Comparison of ENCODE assay signal across 9 cellular contexts in the genomic region with DNA sequence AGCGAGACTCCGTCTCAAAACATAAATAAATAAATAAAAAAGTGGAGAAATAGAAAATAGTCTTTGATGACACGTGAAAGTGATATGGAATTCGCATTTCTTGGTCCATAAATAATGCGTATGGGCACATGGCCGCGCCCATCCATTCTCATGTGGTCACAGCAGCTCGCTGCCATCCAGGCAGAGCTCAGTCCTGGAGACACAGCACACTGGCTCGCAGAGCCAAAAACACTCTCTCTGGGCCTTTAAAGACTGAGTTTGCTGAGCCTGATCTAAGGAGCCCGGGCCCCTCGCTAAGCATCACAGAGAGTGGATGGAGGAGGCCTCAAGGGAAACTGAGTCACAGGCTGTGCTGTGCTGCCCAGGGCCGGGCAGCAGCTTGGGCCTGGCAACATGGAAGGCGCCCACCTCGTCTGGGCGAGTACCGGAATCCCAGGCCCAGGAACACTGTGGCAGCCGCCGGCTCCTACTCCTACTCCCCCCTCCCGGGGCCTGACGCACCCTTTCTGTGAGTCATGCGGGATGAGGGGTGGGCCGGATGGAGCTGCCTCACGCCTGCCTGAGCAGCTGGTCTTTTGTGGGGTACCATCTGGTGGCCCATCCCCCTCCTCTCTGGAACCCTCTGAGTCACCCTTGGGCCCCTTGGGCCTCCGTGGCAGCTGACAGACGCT. TPM values are rescaled to one million over a fixed set of nuclear protein-coding genes. Genes with fewer than 3 reads are reported as not detected.
DNase-seq lines count a peak whose midpoint lies in the region; ATAC-seq, FAIRE-seq and TF ChIP-seq lines count a peak whose summit lies in the region.
"Had no signal": no experiment of that assay in that cellular context is flagged by ENCODE, and none has a peak within 500 bp of the region (broad histone marks: within the 10 kb centered on the region; RNA-seq: fewer than 3 reads in every experiment).

No MANE protein-coding gene starts in this region.

- H3K4me1 Mint-ChIP-seq in astrocyte (ENCODE audit: low read depth, unreplicated experiment): no peaks in the 10 kb centered on the region

- H3K79me2 ChIP-seq in ACC112 (ENCODE audit: control insufficient read depth, insufficient read depth, low read length, unreplicated experiment) (no peaks in the 10 kb centered on the region), astrocyte (ENCODE audit: insufficient read depth, low read length) (no peaks in the 10 kb centered on the region), keratinocyte (ENCODE audit: control insufficient read depth, insufficient read depth, low read length) (no peaks in the 10 kb centered on the region)

- FAIRE-seq in astrocyte (lab: Jason Lieb, UNC) (no peak), keratinocyte (lab: Jason Lieb, UNC) (no peak)

- no peak overlapping the region for H3K4me3 Mint-ChIP-seq in astrocyte (ENCODE audit: unreplicated experiment)

- H2AFZ ChIP-seq in ACC112 (ENCODE audit: low read length, unreplicated experiment) (no peak overlapping the region), astrocyte (ENCODE audit: low read depth, low read length) (peak overlapping the region; percentile 83), keratinocyte (ENCODE audit: control insufficient read depth, low read length) (no peak overlapping the region)

- peak; percentile 97 for DNase-seq in HS-5 (ENCODE audit: low read depth)
- peak; percentile 91 for DNase-seq in astrocyte (ENCODE audit: low read depth)
- DNase-seq in keratinocyte (ENCODE audit: low read depth, low spot score): peak; percentile 36
- DNase-seq in right lobe of liver: no peak
- no peak for DNase-seq in cerebellar cortex (ENCODE audit: low spot score)
- DNase-seq in activated CD4-positive, CD25-positive, alpha-beta regulatory T cell (lab: John Stamatoyannopoulos, UW): no peak
- no peak for DNase-seq in effector memory CD4-positive, alpha-beta T cell

- no peak for TF ChIP-seq POLR2A in right lobe of liver (IDR thresholded peaks at IDR 0.05)

- no peaks in the 10 kb centered on the region for H3K4me1 ChIP-seq in ACC112 (ENCODE audit: control insufficient read depth, insufficient read depth, low read length, unreplicated experiment)
- H3K4me1 ChIP-seq in astrocyte (ENCODE audit: insufficient read depth, low read length): peaks cover 14% of the 10 kb centered on the region
- peaks cover 2% of the 10 kb centered on the region for H3K4me1 ChIP-seq in keratinocyte (ENCODE audit: control insufficient read depth, extremely low read depth, insufficient read depth, low read length)
- peaks cover 0 to 26% (median 10%) of the 10 kb centered on the region in 4 donors for H3K4me1 ChIP-seq in right lobe of liver
- no peaks in the 10 kb centered on the region for H3K4me1 ChIP-seq in effector memory CD4-positive, alpha-beta T cell (ENCODE audit: control insufficient read depth, insufficient read depth, low read length, poor library complexity, severe bottlenecking)

- H3K36me3 ChIP-seq in ACC112 (ENCODE audit: insufficient read depth, low read length): no peaks in the 10 kb centered on the region
- no peaks in the 10 kb centered on the region for H3K36me3 ChIP-seq in astrocyte (ENCODE audit: insufficient read depth, low read length)
- peaks cover 0 to 27% of the 10 kb centered on the region in 2 experiments for H3K36me3 ChIP-seq in keratinocyte (ENCODE audit: control insufficient read depth in 2 of 2, extremely low read depth in 1 of 2, insufficient read depth in 2 of 2, low read length in 2 of 2)
- no peaks in the 10 kb centered on the region for H3K36me3 ChIP-seq in right lobe of liver
- peaks cover 51% of the 10 kb centered on the region for H3K36me3 ChIP-seq in effector memory CD4-positive, alpha-beta T cell (ENCODE audit: control insufficient read depth, insufficient read depth, low read length)

- no peaks in the 10 kb centered on the region for H3K27me3 ChIP-seq in ACC112 (ENCODE audit: insufficient read depth, low read length)
- no peaks in the 10 kb centered on the region for H3K27me3 ChIP-seq in astrocyte (ENCODE audit: insufficient read depth, low read length)
- H3K27me3 ChIP-seq in keratinocyte (ENCODE audit: control insufficient read depth, extremely low read depth, insufficient read depth, low read length): no peaks in the 10 kb centered on the region
- no peaks in the 10 kb centered on the region for H3K27me3 ChIP-seq in right lobe of liver
- no peaks in the 10 kb centered on the region for H3K27me3 ChIP-seq in effector memory CD4-positive, alpha-beta T cell (replicated peaks; ENCODE audit: control insufficient read depth, insufficient read depth, low read length, poor library complexity, severe bottlenecking)

- H3K9ac ChIP-seq in astrocyte (ENCODE audit: low read length) (peak overlapping the region; percentile 89), keratinocyte (ENCODE audit: control insufficient read depth, extremely low read depth, insufficient read depth, low read length) (peak overlapping the region; percentile 55)

- TF ChIP-seq CTCF in astrocyte (IDR thresholded peaks at IDR 0.05; ENCODE audit: insufficient read depth, low read depth, low read length): no peak
- TF ChIP-seq CTCF in keratinocyte (optimal IDR thresholded peaks at IDR 0.05 in 1 of 3, IDR thresholded peaks at IDR 0.05 in 1 of 3, conservative IDR thresholded peaks at IDR 0.05 in 1 of 3; ENCODE audit: extremely low read depth in 1 of 3, insufficient read depth in 2 of 3, low read length in 3 of 3): no peak
- no peak for TF ChIP-seq CTCF in right lobe of liver (IDR thresholded peaks at IDR 0.05)

- H3K4me2 ChIP-seq in astrocyte (ENCODE audit: low read length) (peak overlapping the region; percentile 65), keratinocyte (ENCODE audit: control insufficient read depth, extremely low read depth, insufficient read depth, low read depth, low read length) (no peak overlapping the region)

- no peaks in the 10 kb centered on the region for H3K9me1 ChIP-seq in keratinocyte (ENCODE audit: control insufficient read depth, extremely low read depth, insufficient read depth, low read length)

- peaks cover 2% of the 10 kb centered on the region for H4K20me1 ChIP-seq in astrocyte (ENCODE audit: insufficient read depth, low read length)
- no peaks in the 10 kb centered on the region for H4K20me1 ChIP-seq in keratinocyte (ENCODE audit: control insufficient read depth, extremely low read depth, insufficient read depth, low read length)

- dilution Hi-C loops in keratinocyte (cut with MboI; ENCODE audit: extremely low pct_ligation_motif_present, low sequenced_read_pairs): no loop called here

- H3K4me3 ChIP-seq in ACC112 (ENCODE audit: low read depth, low read length): no peak overlapping the region
- H3K4me3 ChIP-seq in astrocyte (ENCODE audit: insufficient read depth, low read depth, low read length): no peak overlapping the region
- H3K4me3 ChIP-seq in keratinocyte (ENCODE audit: control insufficient read depth in 2 of 3, extremely low read depth in 1 of 3, insufficient read depth in 2 of 3, low read depth in 1 of 3, low read length in 3 of 3): no peak overlapping the region
- H3K4me3 ChIP-seq in right lobe of liver: no peak overlapping the region
- H3K4me3 ChIP-seq in effector memory CD4-positive, alpha-beta T cell (ENCODE audit: insufficient read depth, low read depth, low read length, poor library complexity, severe bottlenecking): no peak overlapping the region

- intact Hi-C loops in right lobe of liver (cut with DNase I): no loop called here

- no peaks in the 10 kb centered on the region for H3K27me3 Mint-ChIP-seq in astrocyte (ENCODE audit: low read depth, unreplicated experiment)

- H3K9me3 ChIP-seq in astrocyte (ENCODE audit: insufficient read depth, low read depth, low read length) (peaks cover 3% of the 10 kb centered on the region), keratinocyte (ENCODE audit: control insufficient read depth, low read depth, low read length) (no peaks in the 10 kb centered on the region), right lobe of liver (no peaks in the 10 kb centered on the region)
- H3K9me3 ChIP-seq in effector memory CD4-positive, alpha-beta T cell (ENCODE audit: control insufficient read depth, low read length): no peaks in the 10 kb centered on the region

- peak overlapping the region; percentile 61 for H3K27ac ChIP-seq in ACC112 (ENCODE audit: low read depth, low read length)
- H3K27ac ChIP-seq in astrocyte (ENCODE audit: low read depth, low read length): peak overlapping the region; percentile 91
- peak overlapping the region; percentile 42 for H3K27ac ChIP-seq in keratinocyte (ENCODE audit: control insufficient read depth, insufficient read depth, low read length)
- no peak overlapping the region for H3K27ac ChIP-seq in right lobe of liver
- no peak overlapping the region for H3K27ac ChIP-seq in effector memory CD4-positive, alpha-beta T cell (ENCODE audit: insufficient read depth, low read length, poor library complexity, severe bottlenecking)

- H3K36me3 Mint-ChIP-seq in astrocyte (ENCODE audit: low read depth, unreplicated experiment): peaks cover 20% of the 10 kb centered on the region

- ATAC-seq in right lobe of liver: no peak

- WGBS in right lobe of liver (ENCODE audit: insufficient coverage, low coverage, low lambda C conversion rate, missing lambda C conversion rate): 53% methylated on average over 3 of the region's 25 CpGs

- H3K27ac Mint-ChIP-seq in astrocyte (ENCODE audit: unreplicated experiment): peak overlapping the region; percentile 77

- H3K9me3 Mint-ChIP-seq in astrocyte (ENCODE audit: unreplicated experiment): no peaks in the 10 kb centered on the region

RNA-seq across cellular contexts. Expression of a gene that starts 28.9 kb away (rescaled TPM):
- 22.0 and 26.7 TPM in 2 replicates for total RNA-seq in astrocyte
- 10.8 to 15.0 TPM (median 11.1 TPM) in 3 replicates for polyA plus RNA-seq in keratinocyte
- 7.5 TPM for polyA plus RNA-seq in keratinocyte (2011; ENCODE audit: low read depth)
- polyA plus RNA-seq in keratinocyte (2011; cell fraction: cytosol; rRNA removed): 5.9 and 14.2 TPM in 2 replicates
- polyA plus RNA-seq in keratinocyte (2011; cell fraction: nucleus; rRNA removed): 23.7 and 28.9 TPM in 2 replicates
- 12.8 and 18.6 TPM in 2 replicates for polyA plus RNA-seq in keratinocyte (2012; ENCODE audit: low replicate concordance)
- 7.6 to 15.4 TPM (median 7.7 TPM) in 3 replicates for polyA minus RNA-seq in keratinocyte
- 20.7 TPM for polyA minus RNA-seq in keratinocyte (2011; cell fraction: cytosol; rRNA and poly(A)+ RNA removed)
- polyA minus RNA-seq in keratinocyte (2011; cell fraction: nucleus; rRNA and poly(A)+ RNA removed): 13.5 and 14.3 TPM in 2 replicates
- total RNA-seq in right lobe of liver: 10 to 100 TPM in 4 of 6 experiments, 1 to 10 TPM in 2; 8.4 to 14.9 (median 10.3) TPM

RNA-seq across cellular contexts. Expression of a gene that starts 44.7 kb away (rescaled TPM):
- 42.0 and 44.2 TPM in 2 replicates for total RNA-seq in astrocyte
- polyA plus RNA-seq in keratinocyte: 3.6 to 8.2 TPM (median 3.8 TPM) in 3 replicates
- 3.8 TPM for polyA plus RNA-seq in keratinocyte (2011; ENCODE audit: low read depth)
- 8.4 and 13.8 TPM in 2 replicates for polyA plus RNA-seq in keratinocyte (2011; cell fraction: cytosol; rRNA removed)
- 12.2 and 17.4 TPM in 2 replicates for polyA plus RNA-seq in keratinocyte (2011; cell fraction: nucleus; rRNA removed)
- 8.4 and 21.5 TPM in 2 replicates for polyA plus RNA-seq in keratinocyte (2012; ENCODE audit: low replicate concordance)
- polyA minus RNA-seq in keratinocyte: 16.6 to 75.2 TPM (median 22.8 TPM) in 3 replicates
- polyA minus RNA-seq in keratinocyte (2011; cell fraction: cytosol; rRNA and poly(A)+ RNA removed): 34.0 TPM
- polyA minus RNA-seq in keratinocyte (2011; cell fraction: nucleus; rRNA and poly(A)+ RNA removed): 13.4 and 19.2 TPM in 2 replicates
- 1 to 10 TPM; 5.3 to 9.8 (median 7.6) TPM for total RNA-seq in right lobe of liver

RNA-seq across cellular contexts. Expression of a gene that starts 48.9 kb away (rescaled TPM):
- 0.31 and 0.39 TPM in 2 replicates for total RNA-seq in astrocyte
- not detected in 3 replicates for polyA plus RNA-seq in keratinocyte
- not detected for polyA plus RNA-seq in keratinocyte (2011; ENCODE audit: low read depth)
- not detected in 2 replicates for polyA plus RNA-seq in keratinocyte (2011; cell fraction: cytosol; rRNA removed)
- polyA plus RNA-seq in keratinocyte (2011; cell fraction: nucleus; rRNA removed): 0.08 TPM in 1 of 2 replicates, not detected in the other
- 0.09 TPM in 1 of 2 replicates, not detected in the other for polyA plus RNA-seq in keratinocyte (2012; ENCODE audit: low replicate concordance)
- not detected in 3 replicates for polyA minus RNA-seq in keratinocyte
- not detected for polyA minus RNA-seq in keratinocyte (2011; cell fraction: cytosol; rRNA and poly(A)+ RNA removed)
- polyA minus RNA-seq in keratinocyte (2011; cell fraction: nucleus; rRNA and poly(A)+ RNA removed): not detected in 2 replicates
- 10 to 100 TPM in 1 of 6 experiments, 1 to 10 TPM in 5; 2.8 to 10.4 (median 4.7) TPM for total RNA-seq in right lobe of liver
- polyA plus RNA-seq: neural cell had no signal

RNA-seq across cellular contexts. Expression of a gene that starts 52.6 kb away (rescaled TPM):
- total RNA-seq in astrocyte (0.58 and 2.0 TPM in 2 replicates), right lobe of liver (10 to 100 TPM in 5 of 6 experiments, 1 to 10 TPM in 1; 7.9 to 27.0 (median 16.5) TPM)
- 0.02 to 0.08 TPM in 2 of 3 replicates, not detected in the other for polyA plus RNA-seq in keratinocyte
- 1.3 TPM for polyA plus RNA-seq in keratinocyte (2011; ENCODE audit: low read depth)
- polyA plus RNA-seq in keratinocyte (2011; cell fraction: cytosol; rRNA removed): 0.05 and 0.06 TPM in 2 replicates
- polyA plus RNA-seq in keratinocyte (2011; cell fraction: nucleus; rRNA removed): 0.23 and 0.29 TPM in 2 replicates
- 0.40 and 8.8 TPM in 2 replicates for polyA plus RNA-seq in keratinocyte (2012; ENCODE audit: low replicate concordance)
- 0.42 TPM in 1 of 3 replicates, not detected in the others for polyA minus RNA-seq in keratinocyte
- not detected for polyA minus RNA-seq in keratinocyte (2011; cell fraction: cytosol; rRNA and poly(A)+ RNA removed)
- polyA minus RNA-seq in keratinocyte (2011; cell fraction: nucleus; rRNA and poly(A)+ RNA removed): 0.23 and 0.42 TPM in 2 replicates

Comparison
In these comparisons a context has a peak if more than half of its experiments do, and no peak if none do; other contexts are left out.
1. H3K27ac ChIP-seq: peak in ACC112 (single experiment), astrocyte (single experiment) and keratinocyte (single experiment); none in right lobe of liver (0 of 3) and effector memory CD4-positive, alpha-beta T cell (single experiment).
2. DNase-seq: peak in HS-5 (single experiment), astrocyte (single experiment) and keratinocyte (single experiment); none in right lobe of liver (0 of 3), cerebellar cortex (single experiment), activated CD4-positive, CD25-positive, alpha-beta regulatory T cell (0 of 4) and effector memory CD4-positive, alpha-beta T cell (0 of 3).